In genomic region chr7:42227931-42228591, GRCh38 we compare ENCODE assay signal across 8 cellular contexts. TPM values are rescaled to one million over a fixed set of nuclear protein-coding genes. Genes with fewer than 3 reads are reported as not detected.
DNase-seq lines count a peak whose midpoint lies in the region; ATAC-seq and TF ChIP-seq lines count a peak whose summit lies in the region.

No MANE protein-coding gene starts in this region.

- H3K9me3 ChIP-seq in ascending aorta, result no peaks in the 10 kb centered on the region
- no peaks in the 10 kb centered on the region for H3K9me3 ChIP-seq in thymus (ENCODE audit: control insufficient read depth)

- 4% methylated on average over 51 of the region's 51 CpGs for WGBS in thymus

- peaks cover 71% of the 10 kb centered on the region for H3K27me3 Mint-ChIP-seq in activated CD8-positive, alpha-beta memory T cell treated with anti-CD3 and anti-CD28 coated beads, Interleukin-2, amount 10 ng/mL, durations not matched to agents 7 days and 5 days

- H3K27me3 ChIP-seq in ascending aorta (no peaks in the 10 kb centered on the region), thymus (ENCODE audit: control insufficient read depth, insufficient read depth) (peaks cover 28% of the 10 kb centered on the region)

- peak overlapping the region; percentile 41 for H3K4me3 Mint-ChIP-seq in activated CD8-positive, alpha-beta memory T cell treated with anti-CD3 and anti-CD28 coated beads, Interleukin-2, amount 10 ng/mL, durations not matched to agents 7 days and 5 days

- no peak overlapping the region for H3K27ac Mint-ChIP-seq in activated CD8-positive, alpha-beta memory T cell treated with anti-CD3 and anti-CD28 coated beads, Interleukin-2, amount 10 ng/mL, durations not matched to agents 7 days and 5 days

- peaks cover 4% of the 10 kb centered on the region for H3K4me1 Mint-ChIP-seq in activated CD8-positive, alpha-beta memory T cell treated with anti-CD3 and anti-CD28 coated beads, Interleukin-2, amount 10 ng/mL, durations not matched to agents 7 days and 5 days

- DNase-seq in activated CD8-positive, alpha-beta memory T cell treated with anti-CD3 and anti-CD28 coated beads, Interleukin-2, amount 10 ng/mL, durations not matched to agents 7 days and 5 days, result no peak
- no peak for DNase-seq in activated CD8-positive, alpha-beta memory T cell treated with anti-CD3 and anti-CD28 coated beads, Interleukin-2, amount 50 U/mL, for 4 hours
- DNase-seq in ascending aorta (ENCODE audit: low spot score in 2 of 2) (no peak), islet precursor cell (peak; percentile 79), NCI-H524 treated with DMSO at 0.1 percent for 48 hours (lab: John Stamatoyannopoulos, UW) (no peak), HUDEP-2 (lab: John Stamatoyannopoulos, UW; ENCODE audit: unreplicated experiment in 76 of 76) (no peak), DMS114 treated with DMSO at 0.1 percent for 48 hours (lab: John Stamatoyannopoulos, UW; ENCODE audit: unreplicated experiment) (no peak)

- H3K4me3 ChIP-seq in ascending aorta (peak overlapping the region; percentile 49 to 56), thymus (ENCODE audit: low read length) (peak overlapping the region; percentile 12)

- H3K36me3 ChIP-seq in ascending aorta (no peaks in the 10 kb centered on the region), thymus (ENCODE audit: control insufficient read depth, insufficient read depth) (no peaks in the 10 kb centered on the region)

- intact Hi-C loops in ascending aorta (cut with DNase I), result no loop called here

- no peak for TF ChIP-seq CTCF in ascending aorta (IDR thresholded peaks at IDR 0.05)

- H3K36me3 Mint-ChIP-seq in activated CD8-positive, alpha-beta memory T cell treated with anti-CD3 and anti-CD28 coated beads, Interleukin-2, amount 10 ng/mL, durations not matched to agents 7 days and 5 days, result no peaks in the 10 kb centered on the region

- H3K4me1 ChIP-seq in ascending aorta, result peaks cover 0 to 3% of the 10 kb centered on the region in 2 donors
- H3K4me1 ChIP-seq in thymus (ENCODE audit: control insufficient read depth, insufficient read depth, low read length), result no peaks in the 10 kb centered on the region

- no peaks in the 10 kb centered on the region for H3K9me3 Mint-ChIP-seq in activated CD8-positive, alpha-beta memory T cell treated with anti-CD3 and anti-CD28 coated beads, Interleukin-2, amount 10 ng/mL, durations not matched to agents 7 days and 5 days (ENCODE audit: low read depth)

- CTCF ChIA-PET in activated CD8-positive, alpha-beta memory T cell treated with anti-CD3 and anti-CD28 coated beads, Interleukin-2, amount 10 ng/mL, durations not matched to agents 7 days and 5 days (lab: Charles Lee), result no interaction called here

- H3K27ac ChIP-seq in ascending aorta, result no peak overlapping the region
- H3K27ac ChIP-seq in thymus (ENCODE audit: low read depth), result peak overlapping the region; percentile 49

- peak; percentile 20 for ATAC-seq in activated CD8-positive, alpha-beta memory T cell treated with anti-CD3 and anti-CD28 coated beads, Interleukin-2, amount 10 ng/mL, durations not matched to agents 7 days and 5 days

RNA-seq across cellular contexts. Expression of gene GLI3, which starts 8.9 kb away (rescaled TPM):
- total RNA-seq in activated CD8-positive, alpha-beta memory T cell treated with anti-CD3 and anti-CD28 coated beads, Interleukin-2, amount 10 ng/mL, durations not matched to agents 7 days and 5 days, result under 1 TPM; 0.15 to 0.26 TPM
- total RNA-seq in ascending aorta, result 2.2 TPM
- 3.1 TPM for polyA plus RNA-seq in thymus
